1 cellular context compared by ENCODE assay signal in the genomic region with DNA sequence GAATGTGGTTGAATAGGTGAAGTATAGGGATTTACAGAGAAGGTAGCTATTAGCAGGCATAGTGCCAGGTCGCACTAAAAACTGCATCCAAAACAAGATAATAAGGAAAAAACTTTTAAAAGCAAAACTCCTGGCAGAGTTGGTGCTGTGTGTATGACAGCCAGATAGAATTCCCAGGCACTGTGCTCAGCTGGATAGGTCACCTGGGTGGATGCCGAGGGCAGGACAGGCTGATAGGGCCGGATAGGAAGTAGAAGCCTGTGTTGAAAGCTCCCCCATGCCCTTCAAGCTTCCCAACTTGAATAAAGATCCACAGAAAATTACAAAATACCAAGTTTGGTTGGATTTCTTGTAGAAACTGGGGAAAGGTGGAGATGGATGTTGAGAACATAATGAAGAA.
TF ChIP-seq lines count a peak whose summit lies in the region.

No MANE protein-coding gene starts in this region.

TF ChIP-seq in GM23338, 12 proteins besides CTCF, POLR2A, EP300 and RAD21:
- no peak for TF ChIP-seq ZNF462 (CRISPR knock-in tag; IDR thresholded peaks at IDR 0.05)
- TF ChIP-seq CREB1 (CRISPR knock-in tag; IDR thresholded peaks at IDR 0.05; ENCODE audit: low read depth), result no peak
- TF ChIP-seq REST (IDR thresholded peaks at IDR 0.05; ENCODE audit: unreplicated experiment), result no peak
- no peak for TF ChIP-seq ZNF114 (CRISPR knock-in tag; IDR thresholded peaks at IDR 0.05)
- no peak for TF ChIP-seq EZH2phosphoT487 (IDR thresholded peaks at IDR 0.05; ENCODE audit: unreplicated experiment)
- TF ChIP-seq, protein P1, sequence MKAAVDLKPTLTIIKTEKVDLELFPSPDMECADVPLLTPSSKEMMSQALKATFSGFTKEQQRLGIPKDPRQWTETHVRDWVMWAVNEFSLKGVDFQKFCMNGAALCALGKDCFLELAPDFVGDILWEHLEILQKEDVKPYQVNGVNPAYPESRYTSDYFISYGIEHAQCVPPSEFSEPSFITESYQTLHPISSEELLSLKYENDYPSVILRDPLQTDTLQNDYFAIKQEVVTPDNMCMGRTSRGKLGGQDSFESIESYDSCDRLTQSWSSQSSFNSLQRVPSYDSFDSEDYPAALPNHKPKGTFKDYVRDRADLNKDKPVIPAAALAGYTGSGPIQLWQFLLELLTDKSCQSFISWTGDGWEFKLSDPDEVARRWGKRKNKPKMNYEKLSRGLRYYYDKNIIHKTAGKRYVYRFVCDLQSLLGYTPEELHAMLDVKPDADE (IDR thresholded peaks at IDR 0.05), result no peak
- TF ChIP-seq NANOG (IDR thresholded peaks at IDR 0.05; ENCODE audit: borderline replicate concordance), result no peak
- no peak for TF ChIP-seq ZNF331 (CRISPR knock-in tag; IDR thresholded peaks at IDR 0.05; ENCODE audit: low read depth)
- no peak for TF ChIP-seq STAT1 (IDR thresholded peaks at IDR 0.05; ENCODE audit: unreplicated experiment)
- no peak for TF ChIP-seq EZH2 (IDR thresholded peaks at IDR 0.05; ENCODE audit: low read depth, unreplicated experiment)
- no peak for TF ChIP-seq JUNB (IDR thresholded peaks at IDR 0.05; ENCODE audit: unreplicated experiment)
- no peak for TF ChIP-seq POLR2AphosphoS5 (IDR thresholded peaks at IDR 0.05; ENCODE audit: low read depth)
